ENCODE assay signal across 9 cellular contexts in the genomic region with DNA sequence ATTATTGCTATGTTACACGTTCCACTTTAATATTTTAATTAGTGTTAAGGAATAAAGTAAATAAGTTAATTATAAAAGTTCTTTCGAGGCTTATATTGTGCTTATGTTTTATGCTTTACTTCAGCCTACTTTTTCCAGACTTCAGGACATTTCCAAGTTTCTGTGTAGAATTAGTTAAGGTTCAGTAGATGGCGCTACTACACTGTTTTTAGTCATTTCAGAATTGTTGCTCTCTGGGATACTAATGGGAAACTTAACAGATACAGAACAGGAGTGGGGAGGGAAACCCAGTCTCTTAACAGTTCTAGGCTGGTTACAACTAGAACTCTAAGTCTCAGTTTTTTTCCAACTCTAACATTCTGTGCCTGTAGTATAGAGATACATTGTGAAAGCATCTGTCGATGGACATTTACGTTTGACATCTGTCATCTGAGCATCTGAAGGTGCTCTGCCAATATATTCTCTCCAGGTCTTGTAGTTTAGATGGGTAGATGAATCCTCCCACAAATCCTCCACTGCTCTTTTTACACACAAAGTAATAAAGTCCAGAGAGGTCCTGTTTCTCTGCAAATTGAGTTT. TPM values are rescaled to one million over a fixed set of nuclear protein-coding genes. Genes with fewer than 3 reads are reported as not detected.
DNase-seq lines count a peak whose midpoint lies in the region; ATAC-seq and TF ChIP-seq lines count a peak whose summit lies in the region.
"Had no signal": no experiment of that assay in that cellular context is flagged by ENCODE, and none has a peak within 500 bp of the region (broad histone marks: within the 10 kb centered on the region; RNA-seq: fewer than 3 reads in every experiment).

No MANE protein-coding gene starts in this region.

- intact Hi-C loops in left cardiac atrium (cut with DNase I): no loop called here
- intact Hi-C loops in OCI-LY7 (cut with micrococcal nuclease; ENCODE audit: unreplicated experiment): no loop called here
- intact Hi-C loops in esophagus squamous epithelium (cut with DNase I): loop anchor here (10.0 kb wide), 1 partner anchor 317 kb away; no protein-coding TSS in a partner anchor

- H3K79me2 ChIP-seq in OCI-LY7 (ENCODE audit: insufficient read depth, low read depth, low read length): no peaks in the 10 kb centered on the region

- CTCF ChIA-PET in OCI-LY7 (lab: Charles Lee; ENCODE audit: unreplicated experiment): no interaction called here

- no peaks in the 10 kb centered on the region for H4K20me1 ChIP-seq in OCI-LY7 (ENCODE audit: insufficient read depth, low read length)

- no peaks in the 10 kb centered on the region for H3K9me2 ChIP-seq in OCI-LY7 (ENCODE audit: insufficient read depth, low read length)

- no peak overlapping the region for H3K4me2 ChIP-seq in OCI-LY7 (ENCODE audit: low read length)

- H2AFZ ChIP-seq in OCI-LY7 (ENCODE audit: low read length): no peak overlapping the region

- peak in 1 of 2 donors; percentile 71 for TF ChIP-seq CTCF in right atrium auricular region (IDR thresholded peaks at IDR 0.05)
- peak; percentile 86 for TF ChIP-seq CTCF in OCI-LY7 (conservative IDR thresholded peaks at IDR 0.05; ENCODE audit: low read length)
- peak in 4 of 6 experiments; percentile 23 to 45 (median 36) for TF ChIP-seq CTCF in esophagus squamous epithelium (IDR thresholded peaks at IDR 0.05)
- peak; percentile 62 for TF ChIP-seq CTCF in retinal pigment epithelial cell (conservative IDR thresholded peaks at IDR 0.05; ENCODE audit: low read depth, low read length)

- POLR2A ChIA-PET in OCI-LY7 (lab: Charles Lee): interaction anchor here (0.6 kb wide), 1 partner anchor 9 kb away, joined by 4 read pairs; no protein-coding TSS in a partner anchor

- no peaks in the 10 kb centered on the region for H3K4me1 ChIP-seq in right atrium auricular region
- H3K4me1 ChIP-seq in OCI-LY7 (ENCODE audit: insufficient read depth, low read length, poor library complexity, severe bottlenecking): no peaks in the 10 kb centered on the region
- H3K4me1 ChIP-seq in esophagus squamous epithelium: no peaks in the 10 kb centered on the region

- no peak overlapping the region for H3K27ac ChIP-seq in right atrium auricular region
- H3K27ac ChIP-seq in OCI-LY7 (ENCODE audit: low read depth, low read length, poor library complexity, severe bottlenecking): no peak overlapping the region
- no peak overlapping the region for H3K27ac ChIP-seq in esophagus squamous epithelium

- no peaks in the 10 kb centered on the region for H3K9me3 ChIP-seq in right atrium auricular region
- H3K9me3 ChIP-seq in OCI-LY7 (ENCODE audit: low read length): no peaks in the 10 kb centered on the region
- no peaks in the 10 kb centered on the region for H3K9me3 ChIP-seq in esophagus squamous epithelium

- no TSS peak for BruUV-seq in OCI-LY7 (replicated peaks; lab: Mats Ljungman, UMichigan)

- H3K4me3 ChIP-seq in right atrium auricular region: no peak overlapping the region
- H3K4me3 ChIP-seq in OCI-LY7 (ENCODE audit: low read depth, low read length, poor library complexity, severe bottlenecking): no peak overlapping the region
- H3K4me3 ChIP-seq in esophagus squamous epithelium: no peak overlapping the region
- H3K4me3 ChIP-seq in retinal pigment epithelial cell (ENCODE audit: low read length): no peak overlapping the region

- 32 to 41% methylated on average over 5 of the region's 5 CpGs for WGBS in esophagus squamous epithelium, 2 donors

- DNase-seq in left cardiac atrium (no peak), right atrium auricular region (ENCODE audit: low spot score) (no peak), OCI-LY7 (ENCODE audit: low spot score) (peak; percentile 14), esophagus squamous epithelium (lab: John Stamatoyannopoulos, UW) (no peak), retinal pigment epithelial cell (ENCODE audit: low read depth) (peak; percentile 11)
- DNase-seq: activated naive CD8-positive, alpha-beta T cell treated with anti-CD3 and anti-CD28 coated beads, Interleukin-2, amount 10 ng/mL, durations not matched to agents 7 days and 5 days had no signal

- H3K36me3 ChIP-seq in right atrium auricular region (no peaks in the 10 kb centered on the region), OCI-LY7 (ENCODE audit: insufficient read depth, low read length) (no peaks in the 10 kb centered on the region), esophagus squamous epithelium (no peaks in the 10 kb centered on the region)

- no peak for TF ChIP-seq POLR2A in esophagus squamous epithelium (IDR thresholded peaks at IDR 0.05)

- ATAC-seq in left cardiac atrium (peak; percentile 39 to 41), HG03039 (IDR thresholded peaks at IDR 0.05; ENCODE audit: unreplicated experiment) (no peak), GM21528 (IDR thresholded peaks at IDR 0.05; ENCODE audit: low FRiP score, unreplicated experiment) (no peak), HG03378 (IDR thresholded peaks at IDR 0.05; ENCODE audit: unreplicated experiment) (no peak)

- H3K27me3 ChIP-seq in right atrium auricular region (no peaks in the 10 kb centered on the region), esophagus squamous epithelium (no peaks in the 10 kb centered on the region)

RNA-seq across cellular contexts. Expression of gene FAM171A1, which starts 56.8 kb away (rescaled TPM):
- total RNA-seq in left cardiac atrium (10 to 100 TPM; 14.8 to 16.1 TPM), right atrium auricular region (10 to 100 TPM in 1 of 2 donors, 1 to 10 TPM in 1; 7.8 to 13.7 TPM), OCI-LY7 (2022) (not detected in 2 replicates), esophagus squamous epithelium (10 to 100 TPM in 1 of 4 donors, 1 to 10 TPM in 3; 3.8 to 10.9 (median 5.3) TPM)
- not detected in 2 replicates for total RNA-seq in OCI-LY7 (2014; rRNA removed; shearing (Covaris generic))

Comparison
In these comparisons a context has a peak if more than half of its experiments do, and no peak if none do; other contexts are left out.
1. ATAC-seq: peak in left cardiac atrium (2 of 2); none in HG03039 (single experiment), GM21528 (single experiment) and HG03378 (single experiment).
2. DNase-seq: peak in OCI-LY7 (single experiment) and retinal pigment epithelial cell (single experiment); none in left cardiac atrium (single experiment), right atrium auricular region (single experiment) and esophagus squamous epithelium (single experiment).
3. RNA of gene FAM171A1, which starts 56.8 kb away (total RNA-seq): 14.8 to 16.1 TPM in left cardiac atrium, 7.8 to 13.7 TPM in right atrium auricular region and 3.8 to 10.9 TPM in esophagus squamous epithelium; not detected in OCI-LY7; every median in the first group is over 4 times any median in the second.